ENCODE assay signal across 36 cellular contexts in genomic region chr10:85936180-85936579, GRCh38.
"Had no signal": no experiment of that assay in that cellular context is flagged by ENCODE, and none has a peak within 500 bp of the region (broad histone marks: within the 10 kb centered on the region; RNA-seq: fewer than 3 reads in every experiment).

No MANE protein-coding gene starts in this region.

- H3K4me3 ChIP-seq: MG63, PC-9 had no signal

- H3K36me3 Mint-ChIP-seq: activated CD8-positive, alpha-beta memory T cell treated with anti-CD3 and anti-CD28 coated beads, Interleukin-2, amount 10 ng/mL, durations not matched to agents 7 days and 5 days; activated naive CD8-positive, alpha-beta T cell treated with anti-CD3 and anti-CD28 coated beads for 36 hours had no signal

- H3K27me3 Mint-ChIP-seq: activated CD4-positive, alpha-beta memory T cell treated with anti-CD3 and anti-CD28 coated beads, Interleukin-2, amount 10 ng/mL, durations not matched to agents 7 days and 5 days; activated CD8-positive, alpha-beta memory T cell treated with anti-CD3 and anti-CD28 coated beads, Interleukin-2, amount 10 ng/mL, durations not matched to agents 7 days and 5 days; activated naive CD8-positive, alpha-beta T cell treated with anti-CD3 and anti-CD28 coated beads for 36 hours had no signal

- H3K4me1 Mint-ChIP-seq: activated B cell treated with CpG ODN at 0.5 μM for 24 hours; activated CD4-positive, alpha-beta memory T cell treated with anti-CD3 and anti-CD28 coated beads, Interleukin-2, amount 10 ng/mL, durations not matched to agents 7 days and 5 days; activated CD8-positive, alpha-beta memory T cell treated with anti-CD3 and anti-CD28 coated beads, Interleukin-2, amount 10 ng/mL, durations not matched to agents 7 days and 5 days; activated naive CD8-positive, alpha-beta T cell treated with anti-CD3 and anti-CD28 coated beads for 36 hours; activated T-helper 17 cell treated with anti-CD3 and anti-CD28 coated beads, Interleukin-2, amount 50 U/mL, for 72 hours had no signal

- H3K9me3 Mint-ChIP-seq: activated CD4-positive, alpha-beta memory T cell treated with anti-CD3 and anti-CD28 coated beads, Interleukin-2, amount 10 ng/mL, durations not matched to agents 7 days and 5 days; activated naive CD8-positive, alpha-beta T cell treated with anti-CD3 and anti-CD28 coated beads for 36 hours; activated T-helper 17 cell treated with anti-CD3 and anti-CD28 coated beads, Interleukin-2, amount 50 U/mL, for 72 hours had no signal

- H3K4me3 Mint-ChIP-seq: activated B cell treated with CpG ODN at 0.5 μM for 24 hours; activated CD4-positive, alpha-beta memory T cell treated with anti-CD3 and anti-CD28 coated beads, Interleukin-2, amount 10 ng/mL, durations not matched to agents 7 days and 5 days; activated CD8-positive, alpha-beta memory T cell treated with anti-CD3 and anti-CD28 coated beads, Interleukin-2, amount 10 ng/mL, durations not matched to agents 7 days and 5 days; activated naive CD8-positive, alpha-beta T cell treated with anti-CD3 and anti-CD28 coated beads for 36 hours; activated T-helper 17 cell treated with anti-CD3 and anti-CD28 coated beads, Interleukin-2, amount 50 U/mL, for 72 hours had no signal

- H3K27ac Mint-ChIP-seq: activated B cell treated with CpG ODN at 0.5 μM for 24 hours; activated CD4-positive, alpha-beta memory T cell treated with anti-CD3 and anti-CD28 coated beads, Interleukin-2, amount 10 ng/mL, durations not matched to agents 7 days and 5 days; activated CD8-positive, alpha-beta memory T cell treated with anti-CD3 and anti-CD28 coated beads, Interleukin-2, amount 10 ng/mL, durations not matched to agents 7 days and 5 days; activated naive CD8-positive, alpha-beta T cell treated with anti-CD3 and anti-CD28 coated beads for 36 hours; activated T-helper 17 cell treated with anti-CD3 and anti-CD28 coated beads, Interleukin-2, amount 50 U/mL, for 72 hours had no signal

- H3K9me3 ChIP-seq: MG63 had no signal

- DNase-seq: activated B cell treated with CpG ODN at 0.5 μM for 24 hours; activated CD4-positive, alpha-beta memory T cell treated with anti-CD3 and anti-CD28 coated beads, Interleukin-2, amount 10 ng/mL, durations not matched to agents 7 days and 5 days; activated CD4-positive, alpha-beta T cell treated with anti-CD3 and anti-CD28 coated beads for 1 hour; activated CD4-positive, alpha-beta T cell treated with anti-CD3 and anti-CD28 coated beads for 48 hours; activated CD8-positive, alpha-beta memory T cell treated with anti-CD3 and anti-CD28 coated beads for 24 hours; activated CD8-positive, alpha-beta memory T cell treated with anti-CD3 and anti-CD28 coated beads, Interleukin-2, amount 10 ng/mL, durations not matched to agents 7 days and 5 days; activated CD8-positive, alpha-beta memory T cell treated with anti-CD3 and anti-CD28 coated beads, Interleukin-2, amount 50 U/mL, for 48 hours; activated effector memory CD4-positive, alpha-beta T cell treated with anti-CD3 and anti-CD28 coated beads, Interleukin-2, amount 50 U/mL, for 16 hours; activated naive CD4-positive, alpha-beta T cell; activated naive CD4-positive, alpha-beta T cell treated with anti-CD3 and anti-CD28 coated beads, Interleukin-2, amount 50 U/mL, for 16 hours; activated naive CD8-positive, alpha-beta T cell treated with anti-CD3 and anti-CD28 coated beads for 36 hours; activated T-cell treated with anti-CD3 and anti-CD28 coated beads, Interleukin-2, amount 50 U/mL, for 48 hours; amniotic stem cell; aorta; brain microvascular endothelial cell; central memory CD4-positive, alpha-beta T cell; Kasumi-1; KG1; MG63; NCI-H1048; NCI-H1105 treated with DMSO at 0.1 percent for 48 hours; NCI-H1436; NCI-H187; NCI-H2029 treated with DMSO at 0.1 percent for 48 hours; NCI-H2107; NCI-H510A; NCI-H69; NCI-H82; PC-9; SW 1271; T-helper 1 cell; T-helper 2 cell; T-helper 9 cell had no signal

- H3K36me3 ChIP-seq: brain microvascular endothelial cell, MG63 had no signal

- H3K27ac ChIP-seq: brain microvascular endothelial cell, PC-9, RWPE1, VCaP had no signal
